Comparison of ENCODE assay signal across 22 cellular contexts in genomic region chr3:123075359-123075758, GRCh38. TPM values are rescaled to one million over a fixed set of nuclear protein-coding genes. Genes with fewer than 3 reads are reported as not detected.
DNase-seq lines count a peak whose midpoint lies in the region; ATAC-seq, FAIRE-seq and TF ChIP-seq lines count a peak whose summit lies in the region.
"Had no signal": no experiment of that assay in that cellular context is flagged by ENCODE, and none has a peak within 500 bp of the region (broad histone marks: within the 10 kb centered on the region; RNA-seq: fewer than 3 reads in every experiment).

No MANE protein-coding gene starts in this region.

- in situ Hi-C loops in K562 (cut with MboI): no loop called here

- FAIRE-seq in K562 (lab: Jason Lieb, UNC): peak; percentile 64

- H3K27ac ChIP-seq in K562 (ENCODE audit: extremely low read depth, low read depth, low read length) (no peak overlapping the region; the same call in 2 of the 3 replicates), substantia nigra (ENCODE audit: low read depth, low read length, poor library complexity, severe bottlenecking) (no peak overlapping the region)
- H3K27ac ChIP-seq: BLaER1 treated with 17β-estradiol and CSF1 and Interleukin-3, amounts not matched to agents 10 nM and 100 nM; psoas muscle had no signal

- H3K9ac ChIP-seq in NT2/D1 (ENCODE audit: insufficient read length, low read depth) (no peak overlapping the region), K562 (ENCODE audit: insufficient read depth in 1 of 2, low read depth in 2 of 2, low read length in 2 of 2) (peak overlapping the region in 1 of 2 experiments; percentile 45; a peak in 1 of 4 replicates)
- H3K9ac ChIP-seq: BLaER1 treated with 17β-estradiol and CSF1 and Interleukin-3, amounts not matched to agents 10 nM and 100 nM had no signal

- H3K36me3 ChIP-seq in NT2/D1 (ENCODE audit: insufficient read depth, insufficient read length, low read length): peaks cover 25% of the 10 kb centered on the region
- H3K36me3 ChIP-seq in K562 (ENCODE audit: control insufficient read depth, insufficient read depth, low read length): peaks cover 8% of the 10 kb centered on the region; the same call in 2 of the 3 replicates
- H3K36me3 ChIP-seq: BLaER1 treated with 17β-estradiol and CSF1 and Interleukin-3, amounts not matched to agents 10 nM and 100 nM had no signal

- POLR2A ChIA-PET in K562 (lab: Yijun Ruan, JAX): no interaction called here

- H3K36me3 Mint-ChIP-seq in activated CD8-positive, alpha-beta memory T cell treated with anti-CD3 and anti-CD28 coated beads, Interleukin-2, amount 10 ng/mL, durations not matched to agents 7 days and 5 days: no peaks in the 10 kb centered on the region
- no peaks in the 10 kb centered on the region for H3K36me3 Mint-ChIP-seq in osteocyte (ENCODE audit: unreplicated experiment)
- H3K36me3 Mint-ChIP-seq: brain, memory B cell had no signal

- peaks cover 13% of the 10 kb centered on the region for H3K9me1 ChIP-seq in K562 (ENCODE audit: control insufficient read depth, insufficient read depth, low read length)

- intact Hi-C loops in K562 (cut with micrococcal nuclease): no loop called here

- no peak overlapping the region for H2AFZ ChIP-seq in K562 (ENCODE audit: low read depth, low read length)

- peak; percentile 0 for DNase-seq in activated CD8-positive, alpha-beta memory T cell treated with anti-CD3 and anti-CD28 coated beads for 24 hours
- DNase-seq in activated CD8-positive, alpha-beta memory T cell treated with anti-CD3 and anti-CD28 coated beads, Interleukin-2, amount 10 ng/mL, durations not matched to agents 7 days and 5 days: no peak
- DNase-seq in NT2/D1 (ENCODE audit: low read depth, low spot score) (peak; percentile 23), K562 (ENCODE audit: extremely low read depth in 1 of 4, low spot score in 3 of 4) (peak in 2 of 4 experiments; percentile 37 to 45), osteocyte (ENCODE audit: extremely low spot score, unreplicated experiment) (no peak), putamen (ENCODE audit: low spot score) (no peak), substantia nigra (lab: John Stamatoyannopoulos, UW) (no peak)
- DNase-seq: 8988T; activated CD4-positive, alpha-beta T cell treated with anti-CD3 and anti-CD28 coated beads for 36 hours; activated naive CD4-positive, alpha-beta T cell treated with Interleukin-2 at 50 U/mL for 16 hours; H9; NCI-H1694; NCI-H446; psoas muscle; stimulated activated naive CD4-positive, alpha-beta T cell had no signal

- no peak for TF ChIP-seq RAD21 in K562 (CRISPR knock-in tag; conservative IDR thresholded peaks at IDR 0.05 in 1 of 2, IDR thresholded peaks at IDR 0.05 in 1 of 2)

- H3K27me3 ChIP-seq in NT2/D1 (ENCODE audit: insufficient read depth, insufficient read length): no peaks in the 10 kb centered on the region
- no peaks in the 10 kb centered on the region for H3K27me3 ChIP-seq in K562 (ENCODE audit: control insufficient read depth in 2 of 2, insufficient read depth in 2 of 2, low read length in 2 of 2)

- peaks cover 3% of the 10 kb centered on the region for H3K4me1 Mint-ChIP-seq in activated CD8-positive, alpha-beta memory T cell treated with anti-CD3 and anti-CD28 coated beads, Interleukin-2, amount 10 ng/mL, durations not matched to agents 7 days and 5 days
- peaks cover 35% of the 10 kb centered on the region for H3K4me1 Mint-ChIP-seq in osteocyte (ENCODE audit: unreplicated experiment)

- H3K4me2 ChIP-seq in K562 (ENCODE audit: insufficient read depth, low read length): 0 out of 2 replicates have a peak overlapping the region, but pooled peaks have one; percentile 6
- H3K4me2 ChIP-seq: BLaER1 treated with 17β-estradiol and CSF1 and Interleukin-3, amounts not matched to agents 10 nM and 100 nM had no signal

- H3K4me3 Mint-ChIP-seq in activated CD8-positive, alpha-beta memory T cell treated with anti-CD3 and anti-CD28 coated beads, Interleukin-2, amount 10 ng/mL, durations not matched to agents 7 days and 5 days: no peak overlapping the region
- no peak overlapping the region for H3K4me3 Mint-ChIP-seq in osteocyte (ENCODE audit: unreplicated experiment)
- H3K4me3 Mint-ChIP-seq: activated CD4-positive, alpha-beta T cell treated with anti-CD3 and anti-CD28 coated beads for 36 hours; brain; memory B cell; type B pancreatic cell had no signal

- H3K9me3 ChIP-seq in NT2/D1 (ENCODE audit: insufficient read depth, low read length) (no peaks in the 10 kb centered on the region), K562 (replicated peaks; ENCODE audit: control insufficient read depth, insufficient read depth, low read depth, low read length) (no peaks in the 10 kb centered on the region)
- H3K9me3 ChIP-seq: BLaER1 treated with 17β-estradiol and CSF1 and Interleukin-3, amounts not matched to agents 10 nM and 100 nM; psoas muscle had no signal

- no peak for TF ChIP-seq POLR2A in K562 (conservative IDR thresholded peaks at IDR 0.05)

- CTCF ChIA-PET in activated CD8-positive, alpha-beta memory T cell treated with anti-CD3 and anti-CD28 coated beads, Interleukin-2, amount 10 ng/mL, durations not matched to agents 7 days and 5 days (lab: Charles Lee): no interaction called here
- CTCF ChIA-PET in K562 (lab: Yijun Ruan, JAX; ENCODE audit: low intra/inter-chr PET ratio): no interaction called here

- H3K9me3 Mint-ChIP-seq in activated CD8-positive, alpha-beta memory T cell treated with anti-CD3 and anti-CD28 coated beads, Interleukin-2, amount 10 ng/mL, durations not matched to agents 7 days and 5 days (ENCODE audit: low read depth): no peaks in the 10 kb centered on the region
- no peaks in the 10 kb centered on the region for H3K9me3 Mint-ChIP-seq in osteocyte (ENCODE audit: unreplicated experiment)
- H3K9me3 Mint-ChIP-seq: brain, H9, memory B cell, type B pancreatic cell had no signal

- no peak for TF ChIP-seq CTCF in K562 (IDR thresholded peaks at IDR 0.05 in 2 of 3, conservative IDR thresholded peaks at IDR 0.05 in 1 of 3; ENCODE audit: insufficient read depth in 2 of 3, low read depth in 1 of 3, low read length in 3 of 3)
- TF ChIP-seq CTCF in osteocyte (IDR thresholded peaks at IDR 0.05): no peak

- peaks cover 6% of the 10 kb centered on the region for H3K4me1 ChIP-seq in NT2/D1 (ENCODE audit: insufficient read depth, insufficient read length)
- peaks cover 11 to 45% of the 10 kb centered on the region in 2 experiments for H3K4me1 ChIP-seq in K562 (replicated peaks in 1 of 2; ENCODE audit: control insufficient read depth in 2 of 2, insufficient read depth in 2 of 2, low read length in 2 of 2)

- H3K27me3 Mint-ChIP-seq in activated CD8-positive, alpha-beta memory T cell treated with anti-CD3 and anti-CD28 coated beads, Interleukin-2, amount 10 ng/mL, durations not matched to agents 7 days and 5 days: no peaks in the 10 kb centered on the region
- no peaks in the 10 kb centered on the region for H3K27me3 Mint-ChIP-seq in osteocyte (ENCODE audit: unreplicated experiment)
- H3K27me3 Mint-ChIP-seq: activated CD4-positive, alpha-beta T cell treated with anti-CD3 and anti-CD28 coated beads for 36 hours; memory B cell; type B pancreatic cell had no signal

- WGBS in K562 (ENCODE audit: insufficient coverage, low coverage, missing lambda C conversion rate): 20% methylated on average over 1 of the region's 1 CpG

- H3K4me3 ChIP-seq in NT2/D1 (ENCODE audit: insufficient read length, low read depth): no peak overlapping the region
- no peak overlapping the region for H3K4me3 ChIP-seq in K562
- H3K4me3 ChIP-seq: BLaER1 treated with 17β-estradiol and CSF1 and Interleukin-3, amounts not matched to agents 10 nM and 100 nM; psoas muscle had no signal

- no peak overlapping the region for H3K27ac Mint-ChIP-seq in activated CD8-positive, alpha-beta memory T cell treated with anti-CD3 and anti-CD28 coated beads, Interleukin-2, amount 10 ng/mL, durations not matched to agents 7 days and 5 days
- peak overlapping the region; percentile 4 for H3K27ac Mint-ChIP-seq in osteocyte (ENCODE audit: unreplicated experiment)
- H3K27ac Mint-ChIP-seq: activated CD4-positive, alpha-beta T cell treated with anti-CD3 and anti-CD28 coated beads for 36 hours; memory B cell; type B pancreatic cell had no signal

- ATAC-seq in activated CD8-positive, alpha-beta memory T cell treated with anti-CD3 and anti-CD28 coated beads, Interleukin-2, amount 10 ng/mL, durations not matched to agents 7 days and 5 days: no peak
- peak; percentile 53 for ATAC-seq in K562
- ATAC-seq in HG02885 (IDR thresholded peaks at IDR 0.05; ENCODE audit: poor library complexity, unreplicated experiment): no peak
- ATAC-seq: activated CD4-positive, alpha-beta T cell treated with anti-CD3 and anti-CD28 coated beads for 36 hours; psoas muscle had no signal

- peaks cover 39% of the 10 kb centered on the region for H4K20me1 ChIP-seq in K562 (replicated peaks; ENCODE audit: control insufficient read depth, insufficient read depth, low read length)

- no TSS peak for BruUV-seq in K562 (replicated peaks; lab: Mats Ljungman, UMichigan)

- TF ChIP-seq EP300 in K562 (IDR thresholded peaks at IDR 0.05; ENCODE audit: low read length): no peak

- peaks cover 96% of the 10 kb centered on the region for H3K79me2 ChIP-seq in K562 (ENCODE audit: control insufficient read depth, insufficient read depth, low read length)

RNA-seq across cellular contexts. Expression of gene PDIA5, which starts 8.5 kb away (rescaled TPM):
- total RNA-seq in activated CD8-positive, alpha-beta memory T cell treated with anti-CD3 and anti-CD28 coated beads, Interleukin-2, amount 10 ng/mL, durations not matched to agents 7 days and 5 days: 10 to 100 TPM in 1 of 2 experiments, 1 to 10 TPM in 1; 9.4 to 11.1 TPM
- total RNA-seq in K562 (2011; cell fraction: chromatin; rRNA removed; ENCODE audit: low replicate concordance): 90.0 and 97.0 TPM in 2 replicates
- total RNA-seq in K562 (2011; cell fraction: nucleolus; rRNA removed): 67.5 and 68.0 TPM in 2 replicates
- 61.6 and 64.2 TPM in 2 replicates for total RNA-seq in K562 (2011; cell fraction: nucleoplasm; rRNA removed)
- total RNA-seq in K562 (2014; rRNA removed): 19.6 and 20.9 TPM in 2 replicates
- total RNA-seq in K562 (2014; rRNA removed; fragmentation: Illumina TruSeq; extraction: Trizol): 18.2 and 21.4 TPM in 2 replicates
- total RNA-seq in K562 (2015; rRNA removed; fragmentation: Illumina TruSeq; extraction: Trizol): 16.1 and 18.0 TPM in 2 replicates
- 23.9 and 27.5 TPM in 2 replicates for total RNA-seq in K562 (2021)
- polyA plus RNA-seq in K562 (2011; rRNA removed): 29.2 and 31.8 TPM in 2 replicates
- 22.6 and 29.7 TPM in 2 replicates for polyA plus RNA-seq in K562 (2011; cell fraction: cytosol; rRNA removed)
- 29.8 and 32.1 TPM in 2 replicates for polyA plus RNA-seq in K562 (2011; cell fraction: nucleus; rRNA removed)
- polyA plus RNA-seq in K562 (2012): 20.2 and 26.6 TPM in 2 replicates
- 24.9 and 25.9 TPM in 2 replicates for polyA plus RNA-seq in K562 (2014; fragmentation: Illumina TruSeq; extraction: Trizol)
- polyA plus RNA-seq in K562 (2014; fragmentation: Nextera tagmentation; extraction: Ambion mirVana): 1 to 10 TPM; 3.4 to 4.7 TPM
- polyA plus RNA-seq in K562 (2014; rRNA removed): 25.7 and 30.0 TPM in 2 replicates
- 33.5 and 35.7 TPM in 2 replicates for polyA minus RNA-seq in K562 (2011; rRNA and poly(A)+ RNA removed)
- 14.5 and 20.6 TPM in 2 replicates for polyA minus RNA-seq in K562 (2011; cell fraction: cytosol; rRNA and poly(A)+ RNA removed)
- 11.2 and 26.9 TPM in 2 replicates for polyA minus RNA-seq in K562 (2011; cell fraction: nucleus; rRNA and poly(A)+ RNA removed)
- 35.5 and 39.7 TPM in 2 replicates for total RNA-seq in osteocyte

RNA-seq across cellular contexts. Expression of gene SEMA5B, which starts 47.8 kb away (rescaled TPM):
- total RNA-seq in activated CD8-positive, alpha-beta memory T cell treated with anti-CD3 and anti-CD28 coated beads, Interleukin-2, amount 10 ng/mL, durations not matched to agents 7 days and 5 days: not detected
- not detected in 2 replicates for total RNA-seq in K562 (2011; cell fraction: chromatin; rRNA removed; ENCODE audit: low replicate concordance)
- total RNA-seq in K562 (2011; cell fraction: nucleolus; rRNA removed): not detected in 2 replicates
- not detected in 2 replicates for total RNA-seq in K562 (2011; cell fraction: nucleoplasm; rRNA removed)
- total RNA-seq in K562 (2014; rRNA removed) (not detected in 2 replicates), K562 (2014; rRNA removed; fragmentation: Illumina TruSeq; extraction: Trizol) (not detected in 2 replicates), K562 (2015; rRNA removed; fragmentation: Illumina TruSeq; extraction: Trizol) (not detected in 2 replicates), K562 (2021) (not detected in 2 replicates), osteocyte (1.3 TPM in 2 replicates)
- polyA plus RNA-seq in K562 (2011; rRNA removed) (not detected in 2 replicates), K562 (2014; fragmentation: Illumina TruSeq; extraction: Trizol) (not detected in 2 replicates), K562 (2014; fragmentation: Nextera tagmentation; extraction: Ambion mirVana) (not detected), K562 (2014; rRNA removed) (not detected in 2 replicates)
- polyA plus RNA-seq in K562 (2011; cell fraction: cytosol; rRNA removed): not detected in 2 replicates
- not detected in 2 replicates for polyA plus RNA-seq in K562 (2011; cell fraction: nucleus; rRNA removed)
- polyA plus RNA-seq in K562 (2012): 0.03 TPM in 1 of 2 replicates, not detected in the other
- polyA minus RNA-seq in K562 (2011; rRNA and poly(A)+ RNA removed): not detected in 2 replicates
- not detected in 2 replicates for polyA minus RNA-seq in K562 (2011; cell fraction: cytosol; rRNA and poly(A)+ RNA removed)
- not detected in 2 replicates for polyA minus RNA-seq in K562 (2011; cell fraction: nucleus; rRNA and poly(A)+ RNA removed)
- total RNA-seq: activated CD4-positive, alpha-beta T cell treated with anti-CD3 and anti-CD28 coated beads for 36 hours; epithelial cell of proximal tubule; T-helper 2 cell treated with Interferon-gamma antibody and Interleukin-4, amounts not matched to agents 100 ng/mL and 5 ng/mL, for 36 hours had no signal

Comparison
In these comparisons a context has a peak if more than half of its experiments do, and no peak if none do; other contexts are left out.
1. DNase-seq: peak in activated CD8-positive, alpha-beta memory T cell treated with anti-CD3 and anti-CD28 coated beads for 24 hours (single experiment) and NT2/D1 (single experiment); none in activated CD8-positive, alpha-beta memory T cell treated with anti-CD3 and anti-CD28 coated beads, Interleukin-2, amount 10 ng/mL, durations not matched to agents 7 days and 5 days (single experiment), osteocyte (single experiment), putamen (single experiment) and substantia nigra (0 of 49).